In the genomic region with DNA sequence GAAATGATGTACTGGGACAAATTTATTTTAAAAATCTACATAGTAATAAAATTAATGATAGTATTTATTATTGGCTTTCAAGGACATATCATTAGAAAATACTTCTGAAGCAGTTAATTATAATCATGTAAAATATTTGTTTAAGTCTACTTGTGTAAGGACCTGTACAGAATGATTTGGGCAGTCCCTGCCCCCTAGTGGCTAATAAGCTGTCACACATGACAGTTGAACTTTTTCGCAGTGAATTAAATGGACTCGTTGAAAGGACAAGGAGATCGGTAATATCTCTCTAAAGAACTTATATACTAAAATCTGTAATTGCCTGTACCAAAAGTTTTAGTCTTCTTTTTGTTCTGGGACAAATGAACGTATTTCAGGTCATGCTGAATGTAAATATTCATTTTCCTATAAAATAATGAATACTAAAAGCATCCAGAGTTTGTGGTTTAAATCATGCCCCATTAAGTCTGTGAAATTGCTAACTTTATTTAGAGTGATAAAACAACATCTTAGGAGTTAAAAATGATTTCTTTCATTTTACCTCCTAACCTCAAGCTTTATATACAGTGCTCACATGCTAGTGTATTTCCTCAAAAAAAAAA, we compare ENCODE assay signal across 8 cellular contexts. TPM values are rescaled to one million over a fixed set of nuclear protein-coding genes. Genes with fewer than 3 reads are reported as not detected.
DNase-seq lines count a peak whose midpoint lies in the region; ATAC-seq and TF ChIP-seq lines count a peak whose summit lies in the region.

No MANE protein-coding gene starts in this region.

- no peaks in the 10 kb centered on the region for H3K27me3 Mint-ChIP-seq in activated naive CD8-positive, alpha-beta T cell treated with anti-CD3 and anti-CD28 coated beads, Interleukin-2, amount 10 ng/mL, durations not matched to agents 7 days and 5 days

- POLR2A ChIA-PET in activated naive CD8-positive, alpha-beta T cell treated with anti-CD3 and anti-CD28 coated beads, Interleukin-2, amount 10 ng/mL, durations not matched to agents 7 days and 5 days (lab: Charles Lee), result no interaction called here

- no peaks in the 10 kb centered on the region for H3K9me3 ChIP-seq in left ventricle myocardium inferior (replicated peaks)
- H3K9me3 ChIP-seq in gastrocnemius medialis, result no peaks in the 10 kb centered on the region

- H3K27me3 ChIP-seq in left ventricle myocardium inferior (ENCODE audit: low read depth), result no peaks in the 10 kb centered on the region
- H3K27me3 ChIP-seq in gastrocnemius medialis, result no peaks in the 10 kb centered on the region

- H3K4me1 ChIP-seq in left ventricle myocardium inferior (peaks cover 21% of the 10 kb centered on the region), gastrocnemius medialis (peaks cover 6 to 11% of the 10 kb centered on the region in 2 donors)

- H3K4me3 ChIP-seq in left ventricle myocardium inferior (no peak overlapping the region), gastrocnemius medialis (no peak overlapping the region)

- peaks cover 65% of the 10 kb centered on the region for H3K36me3 ChIP-seq in left ventricle myocardium inferior
- peaks cover 0 to 38% of the 10 kb centered on the region in 2 donors for H3K36me3 ChIP-seq in gastrocnemius medialis

- H3K9me3 Mint-ChIP-seq in activated naive CD8-positive, alpha-beta T cell treated with anti-CD3 and anti-CD28 coated beads, Interleukin-2, amount 10 ng/mL, durations not matched to agents 7 days and 5 days, result no peaks in the 10 kb centered on the region

- ATAC-seq in GM19452 (IDR thresholded peaks at IDR 0.05; ENCODE audit: unreplicated experiment), result peak; percentile 72
- ATAC-seq in HG03378 (IDR thresholded peaks at IDR 0.05; ENCODE audit: unreplicated experiment), result peak; percentile 81
- peak; percentile 79 for ATAC-seq in activated naive CD8-positive, alpha-beta T cell treated with anti-CD3 and anti-CD28 coated beads, Interleukin-2, amount 10 ng/mL, durations not matched to agents 7 days and 5 days (ENCODE audit: low read depth)
- peak; percentile 86 to 90 for ATAC-seq in gastrocnemius medialis

- in situ Hi-C loops in gastrocnemius medialis (cut with MboI; ENCODE audit: low sequenced_read_pairs in 4 of 4), result loop anchor here in 3 of 4 donors (10.0 to 25.0 kb wide), 4 partner anchors 322 to 530 kb away; partner anchors contain the start of genes SRD5A3 (in 2 of the 3) and CLOCK (in 1 of the 3)

- H3K4me3 Mint-ChIP-seq in activated naive CD8-positive, alpha-beta T cell treated with anti-CD3 and anti-CD28 coated beads, Interleukin-2, amount 10 ng/mL, durations not matched to agents 7 days and 5 days, result no peak overlapping the region

- TF ChIP-seq POLR2A in gastrocnemius medialis (IDR thresholded peaks at IDR 0.05), result no peak

- H3K36me3 Mint-ChIP-seq in activated naive CD8-positive, alpha-beta T cell treated with anti-CD3 and anti-CD28 coated beads, Interleukin-2, amount 10 ng/mL, durations not matched to agents 7 days and 5 days, result peaks cover 15% of the 10 kb centered on the region

- H3K27ac ChIP-seq in left ventricle myocardium inferior (replicated peaks), result peak overlapping the region; percentile 75
- peak overlapping the region in 2 of 4 donors; percentile 69 for H3K27ac ChIP-seq in gastrocnemius medialis

- H3K4me1 Mint-ChIP-seq in activated naive CD8-positive, alpha-beta T cell treated with anti-CD3 and anti-CD28 coated beads, Interleukin-2, amount 10 ng/mL, durations not matched to agents 7 days and 5 days, result peaks cover 3% of the 10 kb centered on the region

- TF ChIP-seq CTCF in left ventricle myocardium inferior (IDR thresholded peaks at IDR 0.05; ENCODE audit: borderline replicate concordance) (peak; percentile 91), gastrocnemius medialis (IDR thresholded peaks at IDR 0.05 in 4 of 5, conservative IDR thresholded peaks at IDR 0.05 in 1 of 5) (peak; percentile 59 to 85 (median 69))

- H3K27ac Mint-ChIP-seq in activated naive CD8-positive, alpha-beta T cell treated with anti-CD3 and anti-CD28 coated beads, Interleukin-2, amount 10 ng/mL, durations not matched to agents 7 days and 5 days, result no peak overlapping the region

- peak; percentile 70 for DNase-seq in EH (ENCODE audit: low read depth)
- DNase-seq in NCI-H446 treated with DMSO at 0.1 percent for 48 hours (lab: John Stamatoyannopoulos, UW), result peak; percentile 69
- DNase-seq in activated naive CD8-positive, alpha-beta T cell treated with anti-CD3 and anti-CD28 coated beads, Interleukin-2, amount 10 ng/mL, durations not matched to agents 7 days and 5 days, result no peak
- no peak for DNase-seq in left ventricle myocardium inferior
- peak in 1 of 2 donors; percentile 18 for DNase-seq in gastrocnemius medialis
- no peak for DNase-seq in T-helper 9 cell

- intact Hi-C loops in left ventricle myocardium inferior (cut with micrococcal nuclease) (no loop called here), gastrocnemius medialis (cut with DNase I; ENCODE audit: low total_unique reads) (loop anchor here (1.0 to 5.0 kb wide), 3 partner anchors 320 to 521 kb away; partner anchors contain the start of genes CLOCK, SRD5A3 and TMEM165)

RNA-seq across cellular contexts. Expression of gene EXOC1, which starts 13.6 kb away (rescaled TPM):
- total RNA-seq in activated naive CD8-positive, alpha-beta T cell treated with anti-CD3 and anti-CD28 coated beads, Interleukin-2, amount 10 ng/mL, durations not matched to agents 7 days and 5 days, result 10 to 100 TPM; 35.5 to 37.5 TPM
- total RNA-seq in left ventricle myocardium inferior, result 20.3 TPM
- total RNA-seq in gastrocnemius medialis, result 10 to 100 TPM; 14.8 to 22.3 (median 20.3) TPM

RNA-seq across cellular contexts. Expression of gene EXOC1L, which starts 47.5 kb away (rescaled TPM):
- total RNA-seq in activated naive CD8-positive, alpha-beta T cell treated with anti-CD3 and anti-CD28 coated beads, Interleukin-2, amount 10 ng/mL, durations not matched to agents 7 days and 5 days, result not detected
- not detected for total RNA-seq in left ventricle myocardium inferior
- not detected for total RNA-seq in gastrocnemius medialis

Comparison
In these comparisons a context has a peak if more than half of its experiments do, and no peak if none do; other contexts are left out.
1. DNase-seq: peak in EH (single experiment) and NCI-H446 treated with DMSO at 0.1 percent for 48 hours (single experiment); none in activated naive CD8-positive, alpha-beta T cell treated with anti-CD3 and anti-CD28 coated beads, Interleukin-2, amount 10 ng/mL, durations not matched to agents 7 days and 5 days (single experiment), left ventricle myocardium inferior (single experiment) and T-helper 9 cell (single experiment).
2. Peak in every context shown above with its lines, with median percentiles within 50 percentile points of each other: ATAC-seq.